ENCODE assay signal across 27 cellular contexts in the genomic region with DNA sequence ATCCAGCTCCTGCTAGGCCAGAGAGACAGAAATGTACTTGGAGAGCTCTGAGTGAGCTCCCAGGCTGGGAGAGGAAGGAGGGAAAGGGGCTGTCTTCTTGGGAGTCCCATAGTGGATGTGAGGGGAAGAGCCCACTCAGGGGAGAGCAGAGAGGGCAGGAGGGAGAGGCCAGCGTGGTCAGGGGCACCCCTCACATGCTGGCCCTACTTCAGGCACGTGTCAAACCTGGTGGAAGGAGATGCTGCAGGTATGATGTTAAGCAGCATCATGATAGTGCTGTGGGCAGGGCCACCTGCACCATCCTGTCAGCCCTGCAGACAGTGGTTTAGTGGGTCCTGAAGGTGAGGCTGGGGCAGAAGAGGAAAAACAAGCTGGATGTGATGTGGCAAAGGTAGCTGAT. TPM values are rescaled to one million over a fixed set of nuclear protein-coding genes. Genes with fewer than 3 reads are reported as not detected.
"Had no signal": no experiment of that assay in that cellular context is flagged by ENCODE, and none has a peak within 500 bp of the region (broad histone marks: within the 10 kb centered on the region; RNA-seq: fewer than 3 reads in every experiment).

No MANE protein-coding gene starts in this region.

- H3K4me1 ChIP-seq: lower lobe of right lung, parathyroid adenoma, psoas muscle, stomach, testis, upper lobe of right lung had no signal

- H3K79me2 ChIP-seq: parathyroid adenoma had no signal

- H3K36me3 ChIP-seq: lower lobe of right lung, stomach, tibial artery, upper lobe of right lung had no signal

- ATAC-seq: left cardiac atrium; left lobe of liver; lower lobe of right lung; naive thymus-derived CD8-positive, alpha-beta T cell; psoas muscle; stimulated activated naive B cell treated with anti-CD40 and anti-IgM and Interleukin-4, amounts not matched to agents 10 μg/mL and 1 μg/mL and 100 μg/mL, for 72 hours; stimulated activated naive CD8-positive, alpha-beta T cell treated with anti-CD3 and anti-CD28 coated beads, Interleukin-15, Interleukin-2, amounts not matched to agents 100 U/mL and 50 U/mL, for 24 hours had no signal

- FAIRE-seq: keratinocyte, urothelium cell line had no signal

- DNase-seq: head of caudate nucleus; hippocampal formation; kidney glomerular epithelial cell; left cardiac atrium; lower lobe of right lung; midbrain; naive thymus-derived CD8-positive, alpha-beta T cell; nucleus accumbens; psoas muscle; stimulated activated CD4-positive, alpha-beta T cell treated with anti-CD3 and anti-CD28 coated beads, Interleukin-12 subunit alpha, Interleukin-12 subunit beta, amount 100 ng/mL, for 4 hours; stimulated activated CD4-positive, alpha-beta T cell treated with anti-CD3 and anti-CD28 coated beads, Interleukin-15, amount 100 ng/mL, for 24 hours; stimulated activated CD4-positive, alpha-beta T cell treated with anti-CD3 and anti-CD28 coated beads, Interleukin-2, amount 100 ng/mL, for 24 hours; stimulated activated CD4-positive, alpha-beta T cell treated with anti-CD3 and anti-CD28 coated beads, Interleukin-4, amount 100 ng/mL, for 1 hour; stimulated activated naive B cell treated with anti-CD40 and anti-IgM and Interleukin-4, amounts not matched to agents 10 μg/mL and 1 μg/mL and 100 μg/mL, for 72 hours; stimulated activated naive CD8-positive, alpha-beta T cell treated with anti-CD3 and anti-CD28 coated beads, Interleukin-15, Interleukin-2, amounts not matched to agents 100 U/mL and 50 U/mL, for 24 hours; stomach; tibial artery; trophoblast cell; upper lobe of right lung had no signal

- H3K9ac ChIP-seq: parathyroid adenoma had no signal

- H3K9me3 ChIP-seq: psoas muscle, testis had no signal

- H3K27ac ChIP-seq: lower lobe of right lung, parathyroid adenoma, psoas muscle, skin epidermis, stomach, testis, tibial artery, upper lobe of right lung had no signal

- H3K4me3 ChIP-seq: lower lobe of right lung, psoas muscle, skin epidermis, stomach, testis, tibial artery, upper lobe of right lung had no signal

- H3K27me3 ChIP-seq: testis, tibial artery, upper lobe of right lung had no signal

- H2AFZ ChIP-seq: parathyroid adenoma had no signal

- H3K4me1 Mint-ChIP-seq: naive thymus-derived CD8-positive, alpha-beta T cell; stimulated activated naive B cell treated with anti-CD40 and anti-IgM and Interleukin-4, amounts not matched to agents 10 μg/mL and 1 μg/mL and 100 μg/mL, for 72 hours had no signal

- H3K27me3 Mint-ChIP-seq: stimulated activated naive B cell treated with anti-CD40 and anti-IgM and Interleukin-4, amounts not matched to agents 10 μg/mL and 1 μg/mL and 100 μg/mL, for 72 hours had no signal

- H3K36me3 Mint-ChIP-seq: stimulated activated naive B cell treated with anti-CD40 and anti-IgM and Interleukin-4, amounts not matched to agents 10 μg/mL and 1 μg/mL and 100 μg/mL, for 72 hours had no signal

- H3K4me3 Mint-ChIP-seq: naive thymus-derived CD8-positive, alpha-beta T cell; stimulated activated naive B cell treated with anti-CD40 and anti-IgM and Interleukin-4, amounts not matched to agents 10 μg/mL and 1 μg/mL and 100 μg/mL, for 72 hours had no signal

- H3K27ac Mint-ChIP-seq: naive thymus-derived CD8-positive, alpha-beta T cell; stimulated activated naive B cell treated with anti-CD40 and anti-IgM and Interleukin-4, amounts not matched to agents 10 μg/mL and 1 μg/mL and 100 μg/mL, for 72 hours had no signal

RNA-seq across cellular contexts. Expression of gene ADRA1D, which starts 31.6 kb away (rescaled TPM):
- total RNA-seq: left lobe of liver; naive thymus-derived CD8-positive, alpha-beta T cell; osteoblast had no signal
- polyA plus RNA-seq: keratinocyte; naive thymus-derived CD8-positive, alpha-beta T cell; neural cell had no signal
